In the genomic region with DNA sequence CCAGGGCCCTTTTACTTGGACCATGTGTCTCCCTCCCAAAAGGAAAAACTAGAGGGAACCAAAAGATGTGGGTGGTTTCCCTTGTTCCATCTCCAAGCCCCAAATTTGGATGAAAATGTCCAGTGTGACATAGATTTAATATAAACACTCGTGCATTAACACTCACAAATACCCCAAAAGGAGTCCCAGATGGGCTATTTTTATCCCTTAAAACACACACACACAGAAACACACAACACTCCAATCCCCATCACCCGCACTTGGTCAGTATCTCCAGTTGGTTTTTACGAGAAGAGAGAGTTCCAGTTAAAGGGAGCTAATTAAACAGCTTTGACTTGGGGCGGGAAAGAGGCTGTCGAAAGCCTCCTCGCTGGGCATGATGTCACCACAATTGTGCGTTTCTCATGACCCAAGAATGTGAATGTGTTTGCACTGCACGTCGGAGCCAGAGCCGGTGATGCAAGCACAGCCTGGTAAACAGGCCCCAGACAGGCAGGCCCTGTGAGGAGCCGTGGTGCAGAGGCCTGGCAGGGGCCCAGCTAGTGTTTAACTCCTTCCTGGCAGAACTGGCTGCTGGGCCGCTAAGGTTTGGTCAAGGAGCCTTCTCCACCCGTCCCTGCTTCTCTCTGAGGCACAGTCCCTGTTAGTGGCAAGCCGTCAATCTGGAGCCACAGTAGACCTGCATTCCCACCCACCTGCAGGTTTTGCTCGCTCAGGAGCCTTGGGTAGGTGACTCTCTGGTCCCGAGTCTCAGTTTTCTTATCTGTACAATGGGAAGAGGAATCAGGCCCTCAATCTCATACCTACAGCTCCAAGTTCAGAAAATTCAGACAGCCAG, we compare ENCODE assay signal across 8 cellular contexts. TPM values are rescaled to one million over a fixed set of nuclear protein-coding genes. Genes with fewer than 3 reads are reported as not detected.
DNase-seq lines count a peak whose midpoint lies in the region; ATAC-seq, FAIRE-seq and TF ChIP-seq lines count a peak whose summit lies in the region.

No MANE protein-coding gene starts in this region.

- peaks cover 5% of the 10 kb centered on the region for H3K4me1 ChIP-seq in endothelial cell of umbilical vein (ENCODE audit: control insufficient read depth, extremely low read depth, insufficient read depth, low read length)
- H3K4me1 ChIP-seq in vagina: peaks cover 36% of the 10 kb centered on the region

- FAIRE-seq in endothelial cell of umbilical vein (lab: Jason Lieb, UNC): peak; percentile 84

- H3K27me3 ChIP-seq in endothelial cell of umbilical vein (ENCODE audit: control insufficient read depth in 2 of 2, insufficient read depth in 2 of 2, low read length in 2 of 2) (no peaks in the 10 kb centered on the region), vagina (no peaks in the 10 kb centered on the region)

- no peaks in the 10 kb centered on the region for H4K20me1 ChIP-seq in endothelial cell of umbilical vein (replicated peaks; ENCODE audit: control insufficient read depth, extremely low read depth, insufficient read depth, low read length)

- no peak overlapping the region for H3K27ac ChIP-seq in endothelial cell of umbilical vein (ENCODE audit: insufficient read depth, low read depth, low read length)
- H3K27ac ChIP-seq in vagina: peak overlapping the region; percentile 86

- no peak for ATAC-seq in HG02852 (IDR thresholded peaks at IDR 0.05; ENCODE audit: unreplicated experiment)

- no peak overlapping the region for H3K4me3 ChIP-seq in endothelial cell of umbilical vein (replicated peaks in 1 of 3; ENCODE audit: insufficient read depth in 1 of 3, low read depth in 1 of 3, low read length in 3 of 3)
- H3K4me3 ChIP-seq in vagina: no peak overlapping the region

- H3K79me2 ChIP-seq in endothelial cell of umbilical vein (ENCODE audit: control insufficient read depth, insufficient read depth, low read length): no peaks in the 10 kb centered on the region

- POLR2A ChIA-PET in endothelial cell of umbilical vein (lab: Charles Lee): interaction anchor here (0.7 kb wide), 1 partner anchor 11 kb away, joined by 3 read pairs; no protein-coding TSS in a partner anchor

- TF ChIP-seq POLR2A in endothelial cell of umbilical vein (IDR thresholded peaks at IDR 0.05; ENCODE audit: low read depth, low read length): no peak
- TF ChIP-seq POLR2A in vagina (IDR thresholded peaks at IDR 0.05): no peak

- H3K9me3 ChIP-seq in endothelial cell of umbilical vein (replicated peaks; ENCODE audit: control insufficient read depth, insufficient read depth, low read length) (no peaks in the 10 kb centered on the region), vagina (no peaks in the 10 kb centered on the region)

- dilution Hi-C loops in endothelial cell of umbilical vein (cut with MboI; ENCODE audit: extremely low pct_ligation_motif_present, low sequenced_read_pairs): no loop called here

- no peak overlapping the region for H3K9ac ChIP-seq in endothelial cell of umbilical vein (replicated peaks; ENCODE audit: extremely low read depth, insufficient read depth, low read length)

- CTCF ChIA-PET in endothelial cell of umbilical vein (lab: Charles Lee): interaction anchor here (1.0 to 1.6 kb wide), 3 partner anchors 9 to 29 kb away, joined by 3 to 7 read pairs (median 3); no protein-coding TSS in a partner anchor

- BruUV-seq in endothelial cell of umbilical vein (replicated peaks; lab: Mats Ljungman, UMichigan): TSS peak; percentile 87

- TF ChIP-seq CTCF in endothelial cell of umbilical vein (IDR thresholded peaks at IDR 0.05; ENCODE audit: extremely low read depth in 1 of 2, insufficient read depth in 1 of 2, low read depth in 1 of 2, low read length in 2 of 2): no peak
- no peak for TF ChIP-seq CTCF in vagina (IDR thresholded peaks at IDR 0.05)

- DNase-seq in DMS53 treated with DMSO at 0.1 percent for 48 hours (lab: John Stamatoyannopoulos, UW; ENCODE audit: unreplicated experiment) (peak; percentile 55), NCI-H460 (ENCODE audit: extremely low read depth, low read depth) (peak; percentile 88), endothelial cell of umbilical vein (ENCODE audit: low read depth, low spot score) (peak; percentile 82), midbrain (lab: John Stamatoyannopoulos, UW) (peak; percentile 29), vagina (ENCODE audit: extremely low spot score in 2 of 2) (peak in 1 of 2 donors; percentile 98), NCI-H82 treated with DMSO at 0.1 percent for 48 hours (lab: John Stamatoyannopoulos, UW; ENCODE audit: unreplicated experiment) (no peak)
- DNase-seq in stimulated activated CD4-positive, alpha-beta T cell treated with anti-CD3 and anti-CD28 coated beads, Interleukin-1b, Interleukin-23, amount 100 ng/mL, for 48 hours: no peak

- peak overlapping the region; percentile 28 for H2AFZ ChIP-seq in endothelial cell of umbilical vein (ENCODE audit: low read depth, low read length)

- no peaks in the 10 kb centered on the region for H3K36me3 ChIP-seq in endothelial cell of umbilical vein (ENCODE audit: control insufficient read depth in 2 of 2, extremely low read depth in 1 of 2, insufficient read depth in 2 of 2, low read length in 2 of 2)
- no peaks in the 10 kb centered on the region for H3K36me3 ChIP-seq in vagina

- H3K4me2 ChIP-seq in endothelial cell of umbilical vein (ENCODE audit: insufficient read depth, low read length): no peak overlapping the region

- intact Hi-C loops in endothelial cell of umbilical vein (cut with micrococcal nuclease): no loop called here
- intact Hi-C loops in vagina (cut with DNase I): no loop called here

- H3K9me1 ChIP-seq in endothelial cell of umbilical vein (replicated peaks; ENCODE audit: control insufficient read depth, extremely low read depth, insufficient read depth, low read length): no peaks in the 10 kb centered on the region

TF ChIP-seq in endothelial cell of umbilical vein, 7 proteins besides CTCF, POLR2A, EP300 and RAD21:
- TF ChIP-seq GATA2 (IDR thresholded peaks at IDR 0.05; ENCODE audit: insufficient read depth, insufficient read length, low read depth, low read length) (no peak), EZH2 (IDR thresholded peaks at IDR 0.05; ENCODE audit: borderline replicate concordance, low read depth, low read length, severe bottlenecking) (no peak), JUN (IDR thresholded peaks at IDR 0.05; ENCODE audit: borderline replicate concordance, insufficient read depth, insufficient read length, low read depth) (no peak), MYC (IDR thresholded peaks at IDR 0.05; ENCODE audit: low read depth, low read length) (no peak), FOS (IDR thresholded peaks at IDR 0.05; ENCODE audit: borderline replicate concordance, insufficient read depth, low read length) (no peak)

RNA-seq across cellular contexts. Expression of a gene that starts 25.6 kb away (rescaled TPM):
- 8.5 and 9.7 TPM in 2 replicates for total RNA-seq in NCI-H460 (2014; rRNA removed; shearing (Covaris generic))
- polyA plus RNA-seq in NCI-H460 (2014; cell fraction: nucleus; rRNA removed): 35.9 and 36.3 TPM in 2 replicates
- total RNA-seq in endothelial cell of umbilical vein (197 and 201 TPM in 2 replicates), vagina (199 TPM)
- 56.0 and 59.0 TPM in 2 replicates for polyA plus RNA-seq in endothelial cell of umbilical vein
- 34.9 and 37.7 TPM in 2 replicates for polyA plus RNA-seq in endothelial cell of umbilical vein (2011; cell fraction: cytosol; rRNA removed)
- polyA plus RNA-seq in endothelial cell of umbilical vein (2011; cell fraction: nucleus; rRNA removed): 164 and 190 TPM in 2 replicates
- 51.7 and 108 TPM in 2 replicates for polyA plus RNA-seq in endothelial cell of umbilical vein (2012)
- 37.2 and 45.0 TPM in 2 replicates for polyA minus RNA-seq in endothelial cell of umbilical vein
- polyA minus RNA-seq in endothelial cell of umbilical vein (2011; cell fraction: cytosol; rRNA and poly(A)+ RNA removed): 7.0 TPM
- 46.6 and 75.9 TPM in 2 replicates for polyA minus RNA-seq in endothelial cell of umbilical vein (2011; cell fraction: nucleus; rRNA and poly(A)+ RNA removed)

RNA-seq across cellular contexts. Expression of a gene that starts 51.8 kb away (rescaled TPM):
- 32.0 and 36.2 TPM in 2 replicates for total RNA-seq in NCI-H460 (2014; rRNA removed; shearing (Covaris generic))
- 23.9 and 76.1 TPM in 2 replicates for polyA plus RNA-seq in NCI-H460 (2014; cell fraction: nucleus; rRNA removed)
- 29.6 TPM in 2 replicates for total RNA-seq in endothelial cell of umbilical vein
- polyA plus RNA-seq in endothelial cell of umbilical vein: 87.1 and 132 TPM in 2 replicates
- polyA plus RNA-seq in endothelial cell of umbilical vein (2011; cell fraction: cytosol; rRNA removed): 35.4 and 66.1 TPM in 2 replicates
- 27.3 and 31.4 TPM in 2 replicates for polyA plus RNA-seq in endothelial cell of umbilical vein (2011; cell fraction: nucleus; rRNA removed)
- 26.4 and 50.3 TPM in 2 replicates for polyA plus RNA-seq in endothelial cell of umbilical vein (2012)
- 12.0 and 16.9 TPM in 2 replicates for polyA minus RNA-seq in endothelial cell of umbilical vein
- 1.4 TPM for polyA minus RNA-seq in endothelial cell of umbilical vein (2011; cell fraction: cytosol; rRNA and poly(A)+ RNA removed)
- polyA minus RNA-seq in endothelial cell of umbilical vein (2011; cell fraction: nucleus; rRNA and poly(A)+ RNA removed): 9.3 and 15.6 TPM in 2 replicates
- 941 TPM for total RNA-seq in vagina

Comparison
In these comparisons a context has a peak if more than half of its experiments do, and no peak if none do; other contexts are left out.
1. DNase-seq: peak in DMS53 treated with DMSO at 0.1 percent for 48 hours (single experiment), NCI-H460 (single experiment), endothelial cell of umbilical vein (single experiment) and midbrain (single experiment); none in NCI-H82 treated with DMSO at 0.1 percent for 48 hours (single experiment) and stimulated activated CD4-positive, alpha-beta T cell treated with anti-CD3 and anti-CD28 coated beads, Interleukin-1b, Interleukin-23, amount 100 ng/mL, for 48 hours (single experiment).
2. RNA of a gene that starts 25.6 kb away (total RNA-seq): 199 TPM in vagina (single experiment) and 197 to 201 TPM in endothelial cell of umbilical vein; 8.5 to 9.7 TPM in NCI-H460; every median in the first group is over 10 times any median in the second.
3. RNA of a gene that starts 51.8 kb away (total RNA-seq): 941 TPM in vagina (single experiment); 32.0 to 36.2 TPM in NCI-H460 and 29.6 TPM in endothelial cell of umbilical vein; every median in the first group is over 10 times any median in the second.